In the genomic region with DNA sequence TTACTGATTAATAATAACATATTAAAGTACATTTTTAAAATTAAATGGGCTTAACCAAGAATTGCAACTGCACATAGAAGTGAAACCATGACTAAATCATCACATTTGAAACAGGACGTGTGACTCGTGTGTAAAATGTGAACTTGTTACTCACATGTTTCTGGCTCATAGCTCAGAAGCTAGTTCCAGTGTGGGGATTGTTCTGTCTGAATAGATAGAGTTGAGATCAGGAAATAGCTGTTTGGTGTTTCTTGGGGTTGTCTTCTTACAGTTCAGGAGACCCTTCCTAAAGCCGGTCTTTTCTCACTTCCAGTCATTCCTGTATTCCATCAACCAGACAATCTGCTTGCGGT, we compare ENCODE assay signal across 8 cellular contexts.
DNase-seq lines count a peak whose midpoint lies in the region; ATAC-seq and TF ChIP-seq lines count a peak whose summit lies in the region.
"Not testable (repeated sequence)": the region's sequence is repeated elsewhere in the genome, so short reads cannot be mapped to it uniquely, and the experiment has no call there.

No MANE protein-coding gene starts in this region.

- ATAC-seq in GM21423 (IDR thresholded peaks at IDR 0.05; ENCODE audit: unreplicated experiment) (peak; percentile 42), gastroesophageal sphincter (peak; percentile 52)
- ATAC-seq in naive thymus-derived CD4-positive, alpha-beta T cell: peak; percentile 41

- not testable (repeated sequence) for H3K9me3 Mint-ChIP-seq in activated T-cell treated with anti-CD3 and anti-CD28 coated beads, Interleukin-2, amount 50 U/mL, for 24 hours; naive thymus-derived CD4-positive, alpha-beta T cell; stimulated activated naive CD8-positive, alpha-beta T cell treated with anti-CD3 and anti-CD28 coated beads, Interleukin-15, Interleukin-2, amounts not matched to agents 100 ng/mL and 50 ng/mL, for 24 hours

- H3K4me3 Mint-ChIP-seq in activated T-cell treated with anti-CD3 and anti-CD28 coated beads, Interleukin-2, amount 50 U/mL, for 24 hours; naive thymus-derived CD4-positive, alpha-beta T cell; stimulated activated naive CD8-positive, alpha-beta T cell treated with anti-CD3 and anti-CD28 coated beads, Interleukin-15, Interleukin-2, amounts not matched to agents 100 ng/mL and 50 ng/mL, for 24 hours: not testable (repeated sequence)

- intact Hi-C loops in naive thymus-derived CD4-positive, alpha-beta T cell (cut with micrococcal nuclease): loop anchor here in 1 of 2 donors (1.0 kb wide), 1 partner anchor 33 kb away; no protein-coding TSS in a partner anchor

- H4K20me1 ChIP-seq in OCI-LY3 (ENCODE audit: insufficient read depth, low read length): not testable (repeated sequence)

- 22 to 28% methylated on average over 4 of the region's 4 CpGs for WGBS in gastroesophageal sphincter (ENCODE audit: low coverage in 1 of 2), 2 donors

- H3K27me3 Mint-ChIP-seq in activated T-cell treated with anti-CD3 and anti-CD28 coated beads, Interleukin-2, amount 50 U/mL, for 24 hours; naive thymus-derived CD4-positive, alpha-beta T cell; stimulated activated naive CD8-positive, alpha-beta T cell treated with anti-CD3 and anti-CD28 coated beads, Interleukin-15, Interleukin-2, amounts not matched to agents 100 ng/mL and 50 ng/mL, for 24 hours: not testable (repeated sequence)

- H3K27me3 ChIP-seq in OCI-LY3 (ENCODE audit: low read depth, low read length); gastroesophageal sphincter; naive thymus-derived CD4-positive, alpha-beta T cell (ENCODE audit: control insufficient read depth in 2 of 2, insufficient read depth in 2 of 2, low read length in 2 of 2): not testable (repeated sequence)

- H3K36me3 ChIP-seq in OCI-LY3 (replicated peaks; ENCODE audit: low read depth, low read length); naive thymus-derived CD4-positive, alpha-beta T cell (ENCODE audit: control insufficient read depth in 2 of 3, insufficient read depth in 3 of 3, low read length in 3 of 3): not testable (repeated sequence)
- peaks cover 0 to 26% of the 10 kb centered on the region in 2 donors for H3K36me3 ChIP-seq in gastroesophageal sphincter

- not testable (repeated sequence) for H3K79me2 ChIP-seq in OCI-LY3 (ENCODE audit: low read length)

- H3K4me1 Mint-ChIP-seq in activated T-cell treated with anti-CD3 and anti-CD28 coated beads, Interleukin-2, amount 50 U/mL, for 24 hours (ENCODE audit: low read depth): peaks cover 70% of the 10 kb centered on the region
- peaks cover 8 to 62% (median 22%) of the 10 kb centered on the region in 7 donors for H3K4me1 Mint-ChIP-seq in naive thymus-derived CD4-positive, alpha-beta T cell
- peaks cover 68% of the 10 kb centered on the region for H3K4me1 Mint-ChIP-seq in stimulated activated naive CD8-positive, alpha-beta T cell treated with anti-CD3 and anti-CD28 coated beads, Interleukin-15, Interleukin-2, amounts not matched to agents 100 ng/mL and 50 ng/mL, for 24 hours (ENCODE audit: low read depth)

- not testable (repeated sequence) for TF ChIP-seq EP300 in gastroesophageal sphincter (IDR thresholded peaks at IDR 0.05)

- H3K4me1 ChIP-seq in OCI-LY3 (ENCODE audit: low read length) (peaks cover 46% of the 10 kb centered on the region), gastroesophageal sphincter (peaks cover 0 to 23% (median 0%) of the 10 kb centered on the region in 3 donors)
- H3K4me1 ChIP-seq in naive thymus-derived CD4-positive, alpha-beta T cell (ENCODE audit: control insufficient read depth in 2 of 2, insufficient read depth in 2 of 2, low read length in 2 of 2): not testable (repeated sequence)

- TF ChIP-seq POLR2A in gastroesophageal sphincter (IDR thresholded peaks at IDR 0.05): not testable (repeated sequence)

- POLR2A ChIA-PET in naive thymus-derived CD4-positive, alpha-beta T cell (lab: Charles Lee): not testable (repeated sequence)

- not testable (repeated sequence) for H2AFZ ChIP-seq in OCI-LY3 (ENCODE audit: low read depth, low read length)

- CTCF ChIA-PET in naive thymus-derived CD4-positive, alpha-beta T cell (lab: Charles Lee): interaction anchor here (1.5 kb wide), 1 partner anchor 141 kb away, joined by 4 read pairs; no protein-coding TSS in a partner anchor

- peak overlapping the region; percentile 66 for H3K4me2 ChIP-seq in OCI-LY3 (ENCODE audit: low read length)

- H3K9ac ChIP-seq in OCI-LY3 (ENCODE audit: low read length): peak overlapping the region; percentile 43; the same call in 1 of the 2 replicates

- DNase-seq in CD1c-positive myeloid dendritic cell (ENCODE audit: extremely low spot score) (peak; percentile 86), cardiac fibroblast (ENCODE audit: low read depth in 2 of 2) (peak; percentile 25 to 51)
- DNase-seq in activated T-cell treated with anti-CD3 and anti-CD28 coated beads, Interleukin-2, amount 50 U/mL, for 24 hours; naive thymus-derived CD4-positive, alpha-beta T cell: not testable (repeated sequence)

- peak overlapping the region; percentile 94 for H3K27ac Mint-ChIP-seq in activated T-cell treated with anti-CD3 and anti-CD28 coated beads, Interleukin-2, amount 50 U/mL, for 24 hours
- peak overlapping the region in 3 of 9 donors; percentile 36 to 85 (median 65) for H3K27ac Mint-ChIP-seq in naive thymus-derived CD4-positive, alpha-beta T cell
- H3K27ac Mint-ChIP-seq in stimulated activated naive CD8-positive, alpha-beta T cell treated with anti-CD3 and anti-CD28 coated beads, Interleukin-15, Interleukin-2, amounts not matched to agents 100 ng/mL and 50 ng/mL, for 24 hours: peak overlapping the region; percentile 90

- not testable (repeated sequence) for H3K9me3 ChIP-seq in OCI-LY3 (ENCODE audit: insufficient read depth, low read length); gastroesophageal sphincter; naive thymus-derived CD4-positive, alpha-beta T cell (ENCODE audit: control insufficient read depth in 2 of 3, low read length in 3 of 3)

- H3K4me3 ChIP-seq in OCI-LY3 (ENCODE audit: low read length); cardiac fibroblast (replicated peaks in 1 of 2; ENCODE audit: low read depth in 2 of 2, low read length in 2 of 2); gastroesophageal sphincter; naive thymus-derived CD4-positive, alpha-beta T cell (ENCODE audit: low read length): not testable (repeated sequence)

- not testable (repeated sequence) for TF ChIP-seq CTCF in OCI-LY3 (IDR thresholded peaks at IDR 0.05; ENCODE audit: low read depth, low read length); cardiac fibroblast (IDR thresholded peaks at IDR 0.05; ENCODE audit: low read depth, low read length); gastroesophageal sphincter (IDR thresholded peaks at IDR 0.05)

- H3K27ac ChIP-seq in OCI-LY3 (ENCODE audit: low read length) (peak overlapping the region; percentile 84), gastroesophageal sphincter (peak overlapping the region in 3 of 4 donors; percentile 40 to 66 (median 65))
- not testable (repeated sequence) for H3K27ac ChIP-seq in naive thymus-derived CD4-positive, alpha-beta T cell (ENCODE audit: low read depth, low read length)

- H3K36me3 Mint-ChIP-seq in activated T-cell treated with anti-CD3 and anti-CD28 coated beads, Interleukin-2, amount 50 U/mL, for 24 hours (ENCODE audit: low read depth): peaks cover 86% of the 10 kb centered on the region
- peaks cover 8 to 38% (median 13%) of the 10 kb centered on the region in 5 donors for H3K36me3 Mint-ChIP-seq in naive thymus-derived CD4-positive, alpha-beta T cell
- peaks cover 60% of the 10 kb centered on the region for H3K36me3 Mint-ChIP-seq in stimulated activated naive CD8-positive, alpha-beta T cell treated with anti-CD3 and anti-CD28 coated beads, Interleukin-15, Interleukin-2, amounts not matched to agents 100 ng/mL and 50 ng/mL, for 24 hours (ENCODE audit: low read depth)
